28 cellular contexts compared by ENCODE assay signal in the genomic region with DNA sequence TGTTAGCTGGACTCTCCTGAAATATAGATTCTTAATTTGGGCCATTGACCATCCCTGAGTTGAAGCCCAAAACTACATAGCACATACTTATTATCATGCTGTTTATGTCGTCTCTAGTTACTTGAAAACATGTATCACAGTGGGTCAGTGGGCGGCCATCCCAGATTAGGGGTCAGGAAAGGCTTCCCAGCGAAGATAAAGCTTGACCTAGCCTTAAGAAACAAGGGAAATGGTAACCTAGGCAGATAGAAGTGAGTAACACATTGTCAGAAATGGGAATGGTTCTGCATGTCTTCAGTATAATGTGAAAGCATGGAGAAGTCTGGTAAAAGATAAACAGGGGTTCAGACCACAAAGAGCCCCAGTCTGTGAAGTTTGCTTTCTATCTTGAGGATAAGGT.
"Had no signal": no experiment of that assay in that cellular context is flagged by ENCODE, and none has a peak within 500 bp of the region (broad histone marks: within the 10 kb centered on the region; RNA-seq: fewer than 3 reads in every experiment).

No MANE protein-coding gene starts in this region.

- H3K36me3 ChIP-seq: colonic mucosa had no signal

- H3K4me1 ChIP-seq: colonic mucosa, esophagus muscularis mucosa, esophagus squamous epithelium, foreskin keratinocyte, gastrocnemius medialis, gastroesophageal sphincter had no signal

- H3K9me3 ChIP-seq: colonic mucosa, esophagus muscularis mucosa, esophagus squamous epithelium, gastrocnemius medialis, gastroesophageal sphincter, heart left ventricle, heart right ventricle had no signal

- DNase-seq: colonic mucosa; cortex of kidney; dermis blood vessel endothelial cell; dorsolateral prefrontal cortex; effector CD4-positive, alpha-beta T cell; effector CD8-positive, alpha-beta T cell; effector memory CD4-positive, alpha-beta T cell; effector memory CD8-positive, alpha-beta T cell; endodermal cell; erythroblast; esophagus squamous epithelium; foreskin fibroblast; foreskin keratinocyte; foreskin melanocyte; gastrocnemius medialis; glutamatergic neuron; head of caudate nucleus; heart left ventricle; heart right ventricle had no signal

- ATAC-seq: effector memory CD8-positive, alpha-beta T cell; esophagus mucosa; foreskin keratinocyte; gastrocnemius medialis; gastroesophageal sphincter; heart left ventricle; heart right ventricle had no signal

- H3K27ac ChIP-seq: colonic mucosa, coronary artery, dorsolateral prefrontal cortex, epithelial cell of prostate, esophagus muscularis mucosa, esophagus squamous epithelium, foreskin keratinocyte, gastrocnemius medialis, gastroesophageal sphincter, heart left ventricle, heart right ventricle had no signal

- H3K4me3 ChIP-seq: colonic mucosa, coronary artery, dorsolateral prefrontal cortex, esophagus muscularis mucosa, esophagus squamous epithelium, gastrocnemius medialis, gastroesophageal sphincter, heart left ventricle, heart right ventricle had no signal

- H3K27me3 ChIP-seq: colonic mucosa, dorsolateral prefrontal cortex, esophagus muscularis mucosa, esophagus squamous epithelium, foreskin keratinocyte, gastrocnemius medialis, gastroesophageal sphincter, heart left ventricle, heart right ventricle had no signal

- FAIRE-seq: colon, endometrium, endothelial cell of umbilical vein, frontal cortex had no signal
